ENCODE assay signal across 9 cellular contexts in genomic region chr11:123174196-123175183, GRCh38. TPM values are rescaled to one million over a fixed set of nuclear protein-coding genes. Genes with fewer than 3 reads are reported as not detected.
DNase-seq lines count a peak whose midpoint lies in the region; ATAC-seq and TF ChIP-seq lines count a peak whose summit lies in the region.
"Had no signal": no experiment of that assay in that cellular context is flagged by ENCODE, and none has a peak within 500 bp of the region (broad histone marks: within the 10 kb centered on the region; RNA-seq: fewer than 3 reads in every experiment).

No MANE protein-coding gene starts in this region.

- H3K27ac Mint-ChIP-seq in WTC11: peak overlapping the region; percentile 43; the same call in 1 of the 2 replicates
- no peak overlapping the region for H3K27ac Mint-ChIP-seq in activated naive CD4-positive, alpha-beta T cell treated with anti-CD3 and anti-CD28 coated beads, Interleukin-2, amount 10 ng/mL, durations not matched to agents 7 days and 5 days

- H3K4me1 Mint-ChIP-seq in WTC11: peaks cover 60% of the 10 kb centered on the region
- no peaks in the 10 kb centered on the region for H3K4me1 Mint-ChIP-seq in activated naive CD4-positive, alpha-beta T cell treated with anti-CD3 and anti-CD28 coated beads, Interleukin-2, amount 10 ng/mL, durations not matched to agents 7 days and 5 days

- H3K27me3 ChIP-seq in left ventricle myocardium inferior (ENCODE audit: low read depth): peaks cover 19% of the 10 kb centered on the region
- no peaks in the 10 kb centered on the region for H3K27me3 ChIP-seq in gastrocnemius medialis

- H3K4me3 ChIP-seq in left ventricle myocardium inferior: no peak overlapping the region
- H3K4me3 ChIP-seq in gastrocnemius medialis: no peak overlapping the region

- no peaks in the 10 kb centered on the region for H3K27me3 Mint-ChIP-seq in WTC11 (ENCODE audit: low read depth)
- H3K27me3 Mint-ChIP-seq in activated naive CD4-positive, alpha-beta T cell treated with anti-CD3 and anti-CD28 coated beads, Interleukin-2, amount 10 ng/mL, durations not matched to agents 7 days and 5 days: peaks cover 21% of the 10 kb centered on the region

- intact Hi-C loops in left ventricle myocardium inferior (cut with micrococcal nuclease) (no loop called here), gastrocnemius medialis (cut with DNase I; ENCODE audit: low total_unique reads) (no loop called here)

- POLR2A ChIA-PET in WTC11 (lab: Charles Lee): no interaction called here

- in situ Hi-C loops in gastrocnemius medialis (cut with MboI; ENCODE audit: low sequenced_read_pairs in 4 of 4): no loop called here

- H3K27ac ChIP-seq in left ventricle myocardium inferior (replicated peaks): peak overlapping the region; percentile 57
- H3K27ac ChIP-seq in gastrocnemius medialis: peak overlapping the region; percentile 20 to 51 (median 38)

- H3K36me3 ChIP-seq in left ventricle myocardium inferior (no peaks in the 10 kb centered on the region), gastrocnemius medialis (no peaks in the 10 kb centered on the region)

- ATAC-seq in WTC11: no peak
- peak; percentile 87 to 89 for ATAC-seq in gastrocnemius medialis

- DNase-seq in H4 (ENCODE audit: low spot score) (peak; percentile 83), WTC11 (ENCODE audit: low spot score) (no peak), left ventricle myocardium inferior (no peak), gastrocnemius medialis (peak; percentile 49 to 72), NCI-H187 (lab: John Stamatoyannopoulos, UW) (no peak), NCI-H1092 treated with DMSO at 0.1 percent for 48 hours (lab: John Stamatoyannopoulos, UW) (no peak), NCI-H2107 (lab: John Stamatoyannopoulos, UW) (no peak)
- DNase-seq in activated naive CD4-positive, alpha-beta T cell treated with anti-CD3 and anti-CD28 coated beads, Interleukin-2, amount 10 ng/mL, durations not matched to agents 7 days and 5 days: no peak
- DNase-seq: anterior cingulate cortex had no signal

- TF ChIP-seq CTCF in WTC11 (IDR thresholded peaks at IDR 0.05) (no peak), left ventricle myocardium inferior (IDR thresholded peaks at IDR 0.05; ENCODE audit: borderline replicate concordance) (no peak), gastrocnemius medialis (IDR thresholded peaks at IDR 0.05 in 4 of 5, conservative IDR thresholded peaks at IDR 0.05 in 1 of 5) (no peak)

- H3K36me3 Mint-ChIP-seq in WTC11: peaks cover 5% of the 10 kb centered on the region; the same call in 1 of the 2 replicates
- H3K36me3 Mint-ChIP-seq in activated naive CD4-positive, alpha-beta T cell treated with anti-CD3 and anti-CD28 coated beads, Interleukin-2, amount 10 ng/mL, durations not matched to agents 7 days and 5 days: no peaks in the 10 kb centered on the region

- H3K9me3 ChIP-seq in left ventricle myocardium inferior (replicated peaks): no peaks in the 10 kb centered on the region
- no peaks in the 10 kb centered on the region for H3K9me3 ChIP-seq in gastrocnemius medialis

- no peaks in the 10 kb centered on the region for H3K9me3 Mint-ChIP-seq in WTC11
- H3K9me3 Mint-ChIP-seq in activated naive CD4-positive, alpha-beta T cell treated with anti-CD3 and anti-CD28 coated beads, Interleukin-2, amount 10 ng/mL, durations not matched to agents 7 days and 5 days: no peaks in the 10 kb centered on the region

- H3K4me3 Mint-ChIP-seq in WTC11: no peak overlapping the region
- no peak overlapping the region for H3K4me3 Mint-ChIP-seq in activated naive CD4-positive, alpha-beta T cell treated with anti-CD3 and anti-CD28 coated beads, Interleukin-2, amount 10 ng/mL, durations not matched to agents 7 days and 5 days

- CTCF ChIA-PET in WTC11 (lab: Charles Lee): interaction anchor here (0.5 to 2.3 kb wide), 5 partner anchors 10 to 521 kb away, joined by 3 to 8 read pairs (median 3); no protein-coding TSS in a partner anchor
- CTCF ChIA-PET in activated naive CD4-positive, alpha-beta T cell treated with anti-CD3 and anti-CD28 coated beads, Interleukin-2, amount 10 ng/mL, durations not matched to agents 7 days and 5 days (lab: Charles Lee): interaction anchor here (0.8 to 1.4 kb wide), 2 partner anchors 10 to 73 kb away, joined by 3 to 6 read pairs; no protein-coding TSS in a partner anchor

- TF ChIP-seq POLR2A in gastrocnemius medialis (IDR thresholded peaks at IDR 0.05): no peak

- H3K4me1 ChIP-seq in left ventricle myocardium inferior: peaks cover 26% of the 10 kb centered on the region
- H3K4me1 ChIP-seq in gastrocnemius medialis: peaks cover 0 to 6% of the 10 kb centered on the region in 2 donors

TF ChIP-seq in WTC11, 78 proteins besides CTCF, POLR2A, EP300 and RAD21:
- 0 out of 2 replicates have a peak, but pooled peaks have one; percentile 44 for TF ChIP-seq ATF3 (CRISPR knock-in tag; conservative IDR thresholded peaks at IDR 0.05)
- no peak for TF ChIP-seq CDX4 (CRISPR knock-in tag; IDR thresholded peaks at IDR 0.05; ENCODE audit: borderline replicate concordance)
- TF ChIP-seq NFE2L1 (CRISPR knock-in tag; IDR thresholded peaks at IDR 0.05): no peak
- TF ChIP-seq ARID4B (CRISPR knock-in tag; IDR thresholded peaks at IDR 0.05; ENCODE audit: borderline replicate concordance): no peak
- no peak for TF ChIP-seq ERG (CRISPR knock-in tag; IDR thresholded peaks at IDR 0.05)

RNA-seq across cellular contexts. Expression of gene CLMP, which starts 20.6 kb away (rescaled TPM):
- 13.6 and 25.2 TPM in 2 replicates for total RNA-seq in H4 (2014; rRNA removed; shearing (Covaris generic))
- total RNA-seq in WTC11 (2021) (14.3 to 20.0 TPM (median 18.2 TPM) in 3 replicates), left ventricle myocardium inferior (3.4 TPM), gastrocnemius medialis (10 to 100 TPM in 1 of 4 donors, 1 to 10 TPM in 3; 2.3 to 12.5 (median 4.4) TPM)

Comparison
In these comparisons a context has a peak if more than half of its experiments do, and no peak if none do; other contexts are left out.
1. DNase-seq: peak in H4 (single experiment) and gastrocnemius medialis (2 of 2); none in WTC11 (single experiment), left ventricle myocardium inferior (single experiment), NCI-H187 (0 of 2), NCI-H1092 treated with DMSO at 0.1 percent for 48 hours (single experiment), activated naive CD4-positive, alpha-beta T cell treated with anti-CD3 and anti-CD28 coated beads, Interleukin-2, amount 10 ng/mL, durations not matched to agents 7 days and 5 days (single experiment) and NCI-H2107 (single experiment).